Comparison of ENCODE assay signal across 13 cellular contexts in the genomic region with DNA sequence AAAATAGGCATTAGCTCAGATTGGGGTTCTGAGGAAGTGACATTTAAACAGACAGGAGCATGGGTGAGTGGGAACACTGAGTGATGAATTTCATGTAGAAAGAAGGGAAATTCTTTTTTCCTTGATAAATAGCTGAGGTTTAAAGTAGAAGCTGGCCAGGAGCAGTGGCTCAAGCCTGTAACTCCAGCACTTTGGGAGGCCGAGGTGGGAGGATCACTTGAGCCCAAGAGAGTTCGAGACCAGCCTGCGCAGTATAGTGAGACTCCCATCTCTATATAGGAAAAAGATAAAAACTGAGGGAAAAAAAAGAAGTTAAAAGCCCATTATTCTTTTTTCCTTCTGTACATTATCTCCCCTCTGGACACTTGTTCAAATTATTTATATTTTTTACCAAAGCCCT. TPM values are rescaled to one million over a fixed set of nuclear protein-coding genes. Genes with fewer than 3 reads are reported as not detected.
DNase-seq lines count a peak whose midpoint lies in the region; ATAC-seq and TF ChIP-seq lines count a peak whose summit lies in the region.
"Had no signal": no experiment of that assay in that cellular context is flagged by ENCODE, and none has a peak within 500 bp of the region (broad histone marks: within the 10 kb centered on the region; RNA-seq: fewer than 3 reads in every experiment).

No MANE protein-coding gene starts in this region.

- no peaks in the 10 kb centered on the region for H3K9me3 Mint-ChIP-seq in central memory CD8-positive, alpha-beta T cell

- H4K12ac ChIP-seq in trophoblast cell (ENCODE audit: low read depth, low read length): no peak overlapping the region

- H3K79me2 ChIP-seq in DND-41 (ENCODE audit: insufficient read depth, low read length): peaks cover 99% of the 10 kb centered on the region
- peaks cover 93% of the 10 kb centered on the region for H3K79me2 ChIP-seq in OCI-LY1 (ENCODE audit: insufficient read depth, low read length)
- peaks cover 33% of the 10 kb centered on the region for H3K79me2 ChIP-seq in trophoblast cell (ENCODE audit: control insufficient read depth, insufficient read depth, low read length, poor library complexity)

- WGBS in trophoblast cell (ENCODE audit: extremely low coverage, insufficient coverage, insufficient read length): no CpG with 5 or more reads among the region's 3 CpGs

- peaks cover 61% of the 10 kb centered on the region for H3K36me3 Mint-ChIP-seq in central memory CD8-positive, alpha-beta T cell (ENCODE audit: insufficient read depth)

- DNase-seq in DND-41: no peak
- no peak for DNase-seq in central memory CD8-positive, alpha-beta T cell (ENCODE audit: low spot score in 2 of 2)
- DNase-seq in trophoblast cell: no peak
- DNase-seq in left lung: no peak
- DNase-seq in NCI-H524 treated with DMSO at 0.1 percent for 48 hours (lab: John Stamatoyannopoulos, UW): no peak
- no peak for DNase-seq in HUDEP-2 (lab: John Stamatoyannopoulos, UW; ENCODE audit: unreplicated experiment in 76 of 76)
- DNase-seq: kidney, NCI-H1048, NCI-H748 treated with DMSO at 0.1 percent for 48 hours, posterior cingulate gyrus, uterus had no signal

- peaks cover 85% of the 10 kb centered on the region for H3K4me1 ChIP-seq in DND-41 (ENCODE audit: insufficient read depth, low read length)
- peaks cover 85% of the 10 kb centered on the region for H3K4me1 ChIP-seq in OCI-LY1 (ENCODE audit: insufficient read depth, low read length, severe bottlenecking)
- H3K4me1 ChIP-seq in trophoblast cell (ENCODE audit: control insufficient read depth in 1 of 2, insufficient read depth in 2 of 2, low read length in 2 of 2): peaks cover 11 to 29% of the 10 kb centered on the region in 2 experiments
- H3K4me1 ChIP-seq in left lung: peaks cover 42 to 91% of the 10 kb centered on the region in 2 donors

- H3K4ac ChIP-seq in trophoblast cell (ENCODE audit: low read depth, low read length): no peak overlapping the region

- no peak overlapping the region for H2BK12ac ChIP-seq in trophoblast cell (ENCODE audit: low read length)

- H4K8ac ChIP-seq in trophoblast cell (ENCODE audit: low read depth, low read length): no peak overlapping the region

- H3K14ac ChIP-seq in trophoblast cell (ENCODE audit: low read length): no peak overlapping the region

- peak overlapping the region; percentile 88 for H3K27ac Mint-ChIP-seq in central memory CD8-positive, alpha-beta T cell (ENCODE audit: low read depth)

- ATAC-seq in DND-41 (ENCODE audit: insufficient read depth, low read depth) (no peak), left lung (no peak)
- ATAC-seq in central memory CD8-positive, alpha-beta T cell (replicated peaks; ENCODE audit: extremely low read depth, poor library complexity, severe bottlenecking): no peak

- no peak overlapping the region for H3K23ac ChIP-seq in trophoblast cell (ENCODE audit: low read length)

- peak overlapping the region in 1 of 2 experiments; percentile 68; a peak in 2 of 4 replicates for H3K4me3 ChIP-seq in DND-41 (ENCODE audit: low read depth in 1 of 2, low read length in 2 of 2)
- H3K4me3 ChIP-seq in OCI-LY1 (ENCODE audit: low read depth, low read length, poor library complexity, severe bottlenecking): peak overlapping the region; percentile 82
- H3K4me3 ChIP-seq in trophoblast cell (ENCODE audit: low read depth, low read length): no peak overlapping the region
- no peak overlapping the region for H3K4me3 ChIP-seq in left lung
- H3K4me3 ChIP-seq: uterus had no signal

- TF ChIP-seq CTCF in DND-41 (IDR thresholded peaks at IDR 0.05; ENCODE audit: borderline replicate concordance, extremely low read depth, low read length, poor library complexity, severe bottlenecking) (no peak), OCI-LY1 (IDR thresholded peaks at IDR 0.05; ENCODE audit: low read length) (no peak), left lung (IDR thresholded peaks at IDR 0.05) (no peak)

- H3F3A ChIP-seq in OCI-LY1 (ENCODE audit: insufficient read depth, low read length): no peaks in the 10 kb centered on the region; the same call in 1 of the 2 replicates

- H2BK5ac ChIP-seq in trophoblast cell (ENCODE audit: low read depth, low read length, poor library complexity): peak overlapping the region; percentile 71

- H3K18ac ChIP-seq in trophoblast cell (ENCODE audit: low read length): no peak overlapping the region

- H3K27ac ChIP-seq in DND-41 (ENCODE audit: low read length): peak overlapping the region; percentile 99
- H3K27ac ChIP-seq in OCI-LY1 (ENCODE audit: low read depth, low read length, poor library complexity, severe bottlenecking): peak overlapping the region; percentile 80
- H3K27ac ChIP-seq in trophoblast cell (ENCODE audit: low read depth, low read length): peak overlapping the region; percentile 80
- H3K27ac ChIP-seq in left lung: peak overlapping the region in 1 of 2 donors; percentile 14
- H3K27ac ChIP-seq: uterus had no signal

- H4K91ac ChIP-seq in trophoblast cell (ENCODE audit: low read depth, low read length): no peak overlapping the region

- no peaks in the 10 kb centered on the region for H3K9me3 ChIP-seq in DND-41 (ENCODE audit: insufficient read depth, low read length, severe bottlenecking)
- H3K9me3 ChIP-seq in OCI-LY1 (ENCODE audit: low read length): no peaks in the 10 kb centered on the region
- H3K9me3 ChIP-seq in trophoblast cell (ENCODE audit: insufficient read depth, low read depth, low read length): no peaks in the 10 kb centered on the region
- no peaks in the 10 kb centered on the region for H3K9me3 ChIP-seq in left lung
- H3K9me3 ChIP-seq: uterus had no signal

- peak overlapping the region; percentile 69 for H3K4me3 Mint-ChIP-seq in central memory CD8-positive, alpha-beta T cell

- H2BK120ac ChIP-seq in trophoblast cell (ENCODE audit: insufficient read depth, low read length, poor library complexity): no peak overlapping the region

- peaks cover 80% of the 10 kb centered on the region for H3K4me1 Mint-ChIP-seq in central memory CD8-positive, alpha-beta T cell

- H3K27me3 Mint-ChIP-seq in central memory CD8-positive, alpha-beta T cell: no peaks in the 10 kb centered on the region

- H2AFZ ChIP-seq in DND-41 (ENCODE audit: low read depth, low read length): no peak overlapping the region
- no peak overlapping the region for H2AFZ ChIP-seq in OCI-LY1 (ENCODE audit: low read length)
- no peak overlapping the region for H2AFZ ChIP-seq in trophoblast cell (ENCODE audit: insufficient read depth, low read length, poor library complexity)

- H3K79me1 ChIP-seq in trophoblast cell (ENCODE audit: low read length): peaks cover 17% of the 10 kb centered on the region

- H3K27me3 ChIP-seq in DND-41 (ENCODE audit: insufficient read depth, low read length, poor library complexity) (no peaks in the 10 kb centered on the region), OCI-LY1 (ENCODE audit: insufficient read depth, low read length) (no peaks in the 10 kb centered on the region), trophoblast cell (ENCODE audit: insufficient read depth, low read length) (no peaks in the 10 kb centered on the region), left lung (no peaks in the 10 kb centered on the region)
- H3K27me3 ChIP-seq: uterus had no signal

- H4K20me1 ChIP-seq in DND-41 (ENCODE audit: insufficient read depth, low read length) (peaks cover 78% of the 10 kb centered on the region), OCI-LY1 (ENCODE audit: insufficient read depth, low read length) (0 out of 2 replicates have a peak, but pooled peaks cover 3% of the 10 kb centered on the region)

- H3K36me3 ChIP-seq in DND-41 (ENCODE audit: insufficient read depth, low read length) (peaks cover 73% of the 10 kb centered on the region), OCI-LY1 (ENCODE audit: insufficient read depth, low read length) (peaks cover 75% of the 10 kb centered on the region), trophoblast cell (ENCODE audit: control insufficient read depth in 1 of 2, insufficient read depth in 2 of 2, low read length in 2 of 2) (peaks cover 6 to 10% of the 10 kb centered on the region in 2 experiments), left lung (peaks cover 0 to 18% of the 10 kb centered on the region in 2 donors)
- H3K36me3 ChIP-seq: uterus had no signal

- peak overlapping the region; percentile 98 for H3K9ac ChIP-seq in DND-41 (ENCODE audit: low read depth, low read length)
- no peak overlapping the region for H3K9ac ChIP-seq in OCI-LY1 (ENCODE audit: low read length)
- no peak overlapping the region for H3K9ac ChIP-seq in trophoblast cell (ENCODE audit: low read length)

- no peaks in the 10 kb centered on the region for H3K9me2 ChIP-seq in OCI-LY1 (ENCODE audit: low read depth, low read length)

- intact Hi-C loops in left lung (cut with DNase I): loop anchor here in 1 of 2 donors (5.0 kb wide), 1 partner anchor 37 kb away; a partner anchor contains a TSS

- H2AK5ac ChIP-seq in trophoblast cell (ENCODE audit: low read length): no peak overlapping the region

- peak overlapping the region; percentile 94 for H3K4me2 ChIP-seq in DND-41 (ENCODE audit: insufficient read depth, low read length)
- H3K4me2 ChIP-seq in OCI-LY1 (ENCODE audit: low read length): peak overlapping the region; percentile 71; the same call in 1 of the 2 replicates
- H3K4me2 ChIP-seq in trophoblast cell (ENCODE audit: low read length): peak overlapping the region; percentile 17

RNA-seq across cellular contexts. Expression of a gene that starts 9.1 kb away (rescaled TPM):
- polyA plus RNA-seq in trophoblast cell (2013): 123 and 124 TPM in 2 replicates
- total RNA-seq in left lung: 100 to 1,000 TPM; 161 to 230 TPM

RNA-seq across cellular contexts. Expression of a gene that starts 28.5 kb away (rescaled TPM):
- 0.14 and 0.64 TPM in 2 replicates for polyA plus RNA-seq in trophoblast cell (2013)
- total RNA-seq in left lung: 1 to 10 TPM; 1.0 to 6.0 TPM
- total RNA-seq: fibroblast of lung, uterus had no signal
- polyA plus RNA-seq: fibroblast of lung had no signal

RNA-seq across cellular contexts. Expression of a gene that starts 37.0 kb away (rescaled TPM):
- polyA plus RNA-seq in trophoblast cell (2013): 1.5 and 1.8 TPM in 2 replicates
- 1 to 10 TPM; 4.4 to 4.7 TPM for total RNA-seq in left lung

Comparison
In these comparisons a context has a peak if more than half of its experiments do, and no peak if none do; other contexts are left out.
1. H3K4me2 ChIP-seq: peak in every context shown above with its lines; median percentile 94 in DND-41; 71 in OCI-LY1; 17 in trophoblast cell.